In genomic region chr17:44187131-44187899, GRCh38 we compare ENCODE assay signal across 8 cellular contexts. TPM values are rescaled to one million over a fixed set of nuclear protein-coding genes. Genes with fewer than 3 reads are reported as not detected.
DNase-seq lines count a peak whose midpoint lies in the region; ATAC-seq and TF ChIP-seq lines count a peak whose summit lies in the region.

No MANE protein-coding gene starts in this region.

- intact Hi-C loops in ascending aorta (cut with DNase I) = loop anchor here (1.0 to 5.0 kb wide), 5 partner anchors 13 to 115 kb away; partner anchors contain the start of genes G6PC3 and HDAC5

- H3K9me3 ChIP-seq in MM.1S (replicated peaks; ENCODE audit: insufficient read depth, low read length) (no peaks in the 10 kb centered on the region), ascending aorta (no peaks in the 10 kb centered on the region), iPS-18c (ENCODE audit: control insufficient read depth, insufficient read depth, low read length) (no peaks in the 10 kb centered on the region)

- ATAC-seq in GM23338 = peak; percentile 65

- H3F3A ChIP-seq in GM23338 (replicated peaks; ENCODE audit: low read depth) (peaks cover 27% of the 10 kb centered on the region), MM.1S (ENCODE audit: insufficient read depth, low read length) (peaks cover 35% of the 10 kb centered on the region)

- H3K9me2 ChIP-seq in GM23338 (ENCODE audit: insufficient read depth) (no peaks in the 10 kb centered on the region), MM.1S (replicated peaks; ENCODE audit: insufficient read depth, low read length) (no peaks in the 10 kb centered on the region)

- H3K4me1 ChIP-seq in GM23338 (ENCODE audit: insufficient read depth) (peaks cover 27% of the 10 kb centered on the region; the same call in 1 of the 2 replicates), MM.1S (ENCODE audit: low read length) (peaks cover 21% of the 10 kb centered on the region; the same call in 1 of the 2 replicates), ascending aorta (peaks cover 5 to 22% of the 10 kb centered on the region in 2 donors)

- H2AFZ ChIP-seq in GM23338 = no peak overlapping the region
- peak overlapping the region; percentile 77 for H2AFZ ChIP-seq in MM.1S (ENCODE audit: low read length)

- H3K79me2 ChIP-seq in GM23338 (replicated peaks; ENCODE audit: insufficient read depth) (peaks cover 51% of the 10 kb centered on the region), MM.1S (ENCODE audit: low read length) (peaks cover 62% of the 10 kb centered on the region)

- no peaks in the 10 kb centered on the region for H3K27me3 ChIP-seq in GM23338 (ENCODE audit: insufficient read depth)
- no peaks in the 10 kb centered on the region for H3K27me3 ChIP-seq in MM.1S (replicated peaks; ENCODE audit: insufficient read depth, low read length)
- H3K27me3 ChIP-seq in ascending aorta = no peaks in the 10 kb centered on the region

- peak overlapping the region; percentile 92 for H3K9ac ChIP-seq in MM.1S (ENCODE audit: low read length)

- peak overlapping the region; percentile 80 for H3K4me2 ChIP-seq in GM23338
- peak overlapping the region; percentile 76 for H3K4me2 ChIP-seq in MM.1S (ENCODE audit: low read depth, low read length)

- H3K4me1 Mint-ChIP-seq in GM23338 = peaks cover 26% of the 10 kb centered on the region

- peak overlapping the region; percentile 28; the same call in 1 of the 2 replicates for H3K27ac ChIP-seq in GM23338 (ENCODE audit: low read depth)
- peak overlapping the region; percentile 91 for H3K27ac ChIP-seq in MM.1S (ENCODE audit: low read length)
- peak overlapping the region; percentile 96 to 97 for H3K27ac ChIP-seq in ascending aorta

- H3K36me3 Mint-ChIP-seq in GM23338 (ENCODE audit: low read depth) = peaks cover 31% of the 10 kb centered on the region; the same call in 2 of the 3 replicates

- no peaks in the 10 kb centered on the region for H3K9me3 Mint-ChIP-seq in GM23338

- H3K4me3 Mint-ChIP-seq in GM23338 = peak overlapping the region; percentile 98

- TF ChIP-seq CTCF in GM23338 (conservative IDR thresholded peaks at IDR 0.05; ENCODE audit: low read depth in 2 of 2) = no peak
- no peak for TF ChIP-seq CTCF in MM.1S (IDR thresholded peaks at IDR 0.05; ENCODE audit: low read length)
- TF ChIP-seq CTCF in ascending aorta (IDR thresholded peaks at IDR 0.05) = no peak

- H4K20me1 ChIP-seq in GM23338 (replicated peaks; ENCODE audit: insufficient read depth) (peaks cover 11% of the 10 kb centered on the region), MM.1S (ENCODE audit: insufficient read depth, low read length) (no peaks in the 10 kb centered on the region)

- DNase-seq in NCI-H2171 (lab: John Stamatoyannopoulos, UW) = peak; percentile 56
- no peak for DNase-seq in NCI-H2171 treated with DMSO at 0.1 percent for 48 hours (lab: John Stamatoyannopoulos, UW)
- DNase-seq in GM23338 (ENCODE audit: low spot score) = peak; percentile 74
- DNase-seq in MM.1S = peak; percentile 26
- DNase-seq in ascending aorta (ENCODE audit: low spot score in 2 of 2) = no peak
- DNase-seq in stimulated activated naive CD4-positive, alpha-beta T cell treated with Interleukin-2 at 50 U/mL for 16 hours (lab: John Stamatoyannopoulos, UW) = peak; percentile 83
- no peak for DNase-seq in stimulated activated CD4-positive, alpha-beta T cell treated with anti-CD3 and anti-CD28 coated beads, Interleukin-12 subunit alpha, Interleukin-12 subunit beta, amount 100 ng/mL, for 4 hours

- H3K4me3 ChIP-seq in GM23338 (peak overlapping the region; percentile 79), MM.1S (ENCODE audit: low read length) (peak overlapping the region; percentile 94), ascending aorta (peak overlapping the region; percentile 75 to 92), iPS-18c (ENCODE audit: insufficient read depth, low read depth, low read length) (peak overlapping the region; percentile 81)

- peak overlapping the region; percentile 99 for H3K27ac Mint-ChIP-seq in GM23338

- H3K36me3 ChIP-seq in GM23338 (ENCODE audit: insufficient read depth) (no peaks in the 10 kb centered on the region; the same call in 1 of the 2 replicates), MM.1S (replicated peaks; ENCODE audit: insufficient read depth, low read length) (no peaks in the 10 kb centered on the region; the same call in 1 of the 2 replicates), ascending aorta (peaks cover 23 to 29% of the 10 kb centered on the region in 2 donors)

- peaks cover 11% of the 10 kb centered on the region for H3K27me3 Mint-ChIP-seq in GM23338 (ENCODE audit: insufficient read depth, low read depth, poor library complexity)

TF ChIP-seq in GM23338, 12 proteins besides CTCF, POLR2A, EP300 and RAD21 (continues in another document):
- TF ChIP-seq ZNF462 (CRISPR knock-in tag; IDR thresholded peaks at IDR 0.05) (no peak), EZH2 (IDR thresholded peaks at IDR 0.05; ENCODE audit: low read depth, unreplicated experiment) (no peak), POLR2AphosphoS5 (IDR thresholded peaks at IDR 0.05; ENCODE audit: low read depth) (peak; percentile 66), JUNB (IDR thresholded peaks at IDR 0.05; ENCODE audit: unreplicated experiment) (no peak), NANOG (IDR thresholded peaks at IDR 0.05; ENCODE audit: borderline replicate concordance) (no peak), ZNF114 (CRISPR knock-in tag; IDR thresholded peaks at IDR 0.05) (no peak), CREB1 (CRISPR knock-in tag; IDR thresholded peaks at IDR 0.05; ENCODE audit: low read depth) (no peak)

RNA-seq across cellular contexts. Expression of gene TMUB2, which starts 0.5 kb away (rescaled TPM):
- 15.9 and 20.8 TPM in 2 replicates for total RNA-seq in GM23338 (2014; rRNA removed; shearing (Covaris generic))
- 16.5 and 17.0 TPM in 2 replicates for polyA plus RNA-seq in GM23338 (2016; fragmentation: Nextera tagmentation; extraction: Ambion mirVana)
- 27.9 TPM for total RNA-seq in ascending aorta

RNA-seq across cellular contexts. Expression of gene ATXN7L3, which starts 12.4 kb away (rescaled TPM):
- total RNA-seq in GM23338 (2014; rRNA removed; shearing (Covaris generic)) = 79.3 and 95.0 TPM in 2 replicates
- 20.3 and 20.6 TPM in 2 replicates for polyA plus RNA-seq in GM23338 (2016; fragmentation: Nextera tagmentation; extraction: Ambion mirVana)
- total RNA-seq in ascending aorta = 62.8 TPM

RNA-seq across cellular contexts. Expression of gene ASB16, which starts 16.8 kb away (rescaled TPM):
- not detected in 2 replicates for total RNA-seq in GM23338 (2014; rRNA removed; shearing (Covaris generic))
- polyA plus RNA-seq in GM23338 (2016; fragmentation: Nextera tagmentation; extraction: Ambion mirVana) = 0.21 and 0.47 TPM in 2 replicates
- not detected for total RNA-seq in ascending aorta

RNA-seq across cellular contexts. Expression of gene UBTF, which starts 32.2 kb away (rescaled TPM):
- total RNA-seq in GM23338 (2014; rRNA removed; shearing (Covaris generic)) = 62.2 and 78.8 TPM in 2 replicates
- 27.0 and 29.9 TPM in 2 replicates for polyA plus RNA-seq in GM23338 (2016; fragmentation: Nextera tagmentation; extraction: Ambion mirVana)
- 25.1 TPM for total RNA-seq in ascending aorta

RNA-seq across cellular contexts. Expression of gene HROB, which starts 45.6 kb away (rescaled TPM):
- 17.0 and 19.0 TPM in 2 replicates for total RNA-seq in GM23338 (2014; rRNA removed; shearing (Covaris generic))
- polyA plus RNA-seq in GM23338 (2016; fragmentation: Nextera tagmentation; extraction: Ambion mirVana) = 9.3 TPM in 2 replicates
- not detected for total RNA-seq in ascending aorta

Comparison
In these comparisons a context has a peak if more than half of its experiments do, and no peak if none do; other contexts are left out.
1. DNase-seq: peak in NCI-H2171 (single experiment), GM23338 (single experiment), MM.1S (single experiment) and stimulated activated naive CD4-positive, alpha-beta T cell treated with Interleukin-2 at 50 U/mL for 16 hours (single experiment); none in NCI-H2171 treated with DMSO at 0.1 percent for 48 hours (single experiment), ascending aorta (0 of 2) and stimulated activated CD4-positive, alpha-beta T cell treated with anti-CD3 and anti-CD28 coated beads, Interleukin-12 subunit alpha, Interleukin-12 subunit beta, amount 100 ng/mL, for 4 hours (single experiment).
2. H3K27ac ChIP-seq: peak in every context shown above with its lines; median percentile 96 in ascending aorta; 91 in MM.1S; 28 in GM23338.
3. Peak in every context shown above with its lines, with median percentiles within 50 percentile points of each other: H3K4me3 ChIP-seq.